In the genomic region with DNA sequence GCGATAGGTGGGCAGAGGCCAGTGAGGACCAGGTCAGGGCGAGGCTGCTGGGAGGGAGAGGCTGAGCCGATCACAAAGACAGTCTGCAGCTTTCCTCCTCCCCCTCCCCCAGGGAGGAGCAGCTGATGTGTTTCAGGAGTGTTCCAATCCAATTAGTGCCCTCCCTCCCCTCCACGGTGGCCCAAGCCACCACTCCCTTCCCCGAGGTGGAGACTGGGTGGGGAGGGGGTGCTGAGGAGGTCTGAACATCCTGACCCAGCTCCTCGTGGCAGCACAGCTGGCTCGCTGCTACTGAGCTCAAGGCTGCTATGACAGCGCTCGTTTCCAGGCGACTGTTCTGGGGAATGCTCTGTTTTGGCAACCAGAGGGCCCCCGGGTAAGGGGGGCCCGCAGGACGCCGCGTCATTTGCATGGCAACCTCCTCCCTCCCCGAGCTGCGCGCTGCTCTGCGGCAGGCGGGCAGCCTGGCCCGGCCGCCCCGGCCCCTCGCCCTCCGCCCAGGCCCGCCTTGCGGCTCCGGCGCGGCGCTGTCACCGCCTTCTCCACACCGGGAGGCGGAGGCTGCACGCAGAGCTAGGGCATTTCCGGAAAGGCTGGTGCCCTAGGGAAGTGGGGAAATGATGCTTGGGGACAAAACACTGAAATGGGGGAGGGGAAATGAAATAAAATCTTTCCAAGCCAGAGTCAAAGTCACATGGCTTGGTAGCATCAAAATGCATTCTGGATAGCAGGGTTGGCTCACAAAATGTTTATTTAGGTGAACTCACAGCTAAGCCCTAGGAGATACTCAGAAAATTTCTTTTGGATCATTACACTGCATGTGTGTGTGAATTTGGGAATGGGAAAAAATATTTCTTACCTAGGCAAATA, we compare ENCODE assay signal across 8 cellular contexts.
A peak's percentile ranks its signal among the peaks of the same experiment; 100 is the strongest.
DNase-seq lines count a peak whose midpoint lies in the region; ATAC-seq and TF ChIP-seq lines count a peak whose summit lies in the region.

No MANE protein-coding gene starts in this region.

- peak overlapping the region; percentile 23 to 37 for H3K4me3 ChIP-seq in left lung

- no peaks in the 10 kb centered on the region for H3K36me3 Mint-ChIP-seq in dendritic cell treated with granulocyte-macrophage colony-stimulating factor and Interleukin-4, amounts not matched to agents 40 ng/mL and 50 ng/mL, for 4 days (ENCODE audit: low read depth)

- H3K27me3 Mint-ChIP-seq in dendritic cell treated with granulocyte-macrophage colony-stimulating factor and Interleukin-4, amounts not matched to agents 40 ng/mL and 50 ng/mL, for 4 days: peaks cover 2% of the 10 kb centered on the region

- H3K27ac Mint-ChIP-seq in dendritic cell treated with granulocyte-macrophage colony-stimulating factor and Interleukin-4, amounts not matched to agents 40 ng/mL and 50 ng/mL, for 4 days: peak overlapping the region; percentile 86

- no peaks in the 10 kb centered on the region for H3K9me3 ChIP-seq in left lung

- TF ChIP-seq CTCF in AG09319 (IDR thresholded peaks at IDR 0.05; ENCODE audit: low read depth, low read length) (no peak), left lung (IDR thresholded peaks at IDR 0.05) (peak in 1 of 2 donors; percentile 9)

- H3K27ac ChIP-seq in left lung: peak overlapping the region; percentile 84 to 94

- peaks cover 43% of the 10 kb centered on the region for H3K4me1 Mint-ChIP-seq in dendritic cell treated with granulocyte-macrophage colony-stimulating factor and Interleukin-4, amounts not matched to agents 40 ng/mL and 50 ng/mL, for 4 days (ENCODE audit: low read depth)

- no peaks in the 10 kb centered on the region for H3K27me3 ChIP-seq in left lung

- H3K9me3 Mint-ChIP-seq in dendritic cell treated with granulocyte-macrophage colony-stimulating factor and Interleukin-4, amounts not matched to agents 40 ng/mL and 50 ng/mL, for 4 days: no peaks in the 10 kb centered on the region

- H3K36me3 ChIP-seq in left lung: no peaks in the 10 kb centered on the region

- intact Hi-C loops in dendritic cell treated with granulocyte-macrophage colony-stimulating factor and Interleukin-4, amounts not matched to agents 40 ng/mL and 50 ng/mL, for 4 days (cut with micrococcal nuclease): loop anchor here (2.0 kb wide), 1 partner anchor 68 kb away; the partner anchor contains the start of gene PIM1
- intact Hi-C loops in left lung (cut with DNase I): no loop called here

- peaks cover 11 to 30% of the 10 kb centered on the region in 2 donors for H3K4me1 ChIP-seq in left lung

- DNase-seq in AG09319 (ENCODE audit: extremely low read depth, low read depth): peak; percentile 78
- DNase-seq in NCI-H524 (lab: John Stamatoyannopoulos, UW): peak; percentile 94 to 99
- DNase-seq in activated CD4-positive, alpha-beta T cell treated with anti-CD3 and anti-CD28 coated beads, Interleukin-2, amount 50 U/mL, for 24 hours (ENCODE audit: low read depth in 1 of 2, low spot score in 1 of 2): peak; percentile 37 to 51
- DNase-seq in left lung: peak; percentile 89 to 95
- peak; percentile 68 to 71 for DNase-seq in stimulated activated CD4-positive, alpha-beta T cell treated with anti-CD3 and anti-CD28 coated beads, Interleukin-2, amount 100 ng/mL, for 24 hours

- peak overlapping the region; percentile 73 for H3K4me3 Mint-ChIP-seq in dendritic cell treated with granulocyte-macrophage colony-stimulating factor and Interleukin-4, amounts not matched to agents 40 ng/mL and 50 ng/mL, for 4 days

- ATAC-seq in GM19043 (IDR thresholded peaks at IDR 0.05; ENCODE audit: low read depth, unreplicated experiment): peak; percentile 78
- ATAC-seq in HG03432 (IDR thresholded peaks at IDR 0.05; ENCODE audit: unreplicated experiment): peak; percentile 82
- peak; percentile 90 for ATAC-seq in left lung

Comparison
In these comparisons a context has a peak if more than half of its experiments do, and no peak if none do; other contexts are left out.
1. Peak in every context shown above with its lines: DNase-seq, ATAC-seq, H3K4me3 ChIP-seq and H3K27ac ChIP-seq.
2. DNase-seq: peak in every context shown above with its lines; median percentile 96 in NCI-H524; 92 in left lung; 78 in AG09319; 70 in stimulated activated CD4-positive, alpha-beta T cell treated with anti-CD3 and anti-CD28 coated beads, Interleukin-2, amount 100 ng/mL, for 24 hours; 44 in activated CD4-positive, alpha-beta T cell treated with anti-CD3 and anti-CD28 coated beads, Interleukin-2, amount 50 U/mL, for 24 hours.